Comparison of ENCODE assay signal across 20 cellular contexts in genomic region chr15:101398247-101398646, GRCh38.
"Had no signal": no experiment of that assay in that cellular context is flagged by ENCODE, and none has a peak within 500 bp of the region (broad histone marks: within the 10 kb centered on the region; RNA-seq: fewer than 3 reads in every experiment).

No MANE protein-coding gene starts in this region.

- H3K4me1 ChIP-seq: heart left ventricle, upper lobe of left lung had no signal

- ATAC-seq: activated CD4-positive, alpha-beta T cell treated with anti-CD3 and anti-CD28 coated beads for 36 hours had no signal

- H3K4me3 ChIP-seq: cardiac muscle cell, heart left ventricle, lung, thoracic aorta, upper lobe of left lung had no signal

- H3K36me3 Mint-ChIP-seq: naive B cell; stimulated activated naive B cell treated with anti-CD40 and anti-IgM and Interleukin-4, amounts not matched to agents 10 μg/mL and 1 μg/mL and 100 μg/mL, for 72 hours had no signal

- H3K36me3 ChIP-seq: cardiac muscle cell, thoracic aorta, upper lobe of left lung had no signal

- H3K4me1 Mint-ChIP-seq: activated CD4-positive, alpha-beta T cell treated with anti-CD3 and anti-CD28 coated beads for 36 hours; neural crest cell had no signal

- H3K4me3 Mint-ChIP-seq: activated CD4-positive, alpha-beta T cell treated with anti-CD3 and anti-CD28 coated beads for 36 hours; neural crest cell had no signal

- DNase-seq: activated B cell treated with CpG ODN at 0.5 μM for 24 hours; activated CD4-positive, alpha-beta T cell treated with anti-CD3 and anti-CD28 coated beads for 36 hours; activated CD4-positive, alpha-beta T cell treated with anti-CD3 and anti-CD28 coated beads, Interleukin-2, amount 50 U/mL, for 4 hours; activated naive CD4-positive, alpha-beta T cell treated with Interleukin-2 at 50 U/mL for 16 hours; activated T-cell treated with anti-CD3 and anti-CD28 coated beads, Interleukin-2, amount 50 U/mL, for 48 hours; cortex of kidney; heart left ventricle; kidney; naive B cell; occipital lobe; stimulated activated CD4-positive, alpha-beta T cell treated with anti-CD3 and anti-CD28 coated beads, Interleukin-2, amount 100 ng/mL, for 48 hours; stimulated activated CD8-positive, alpha-beta memory T cell treated with anti-CD3 and anti-CD28 coated beads, Interleukin-4, amount 100 ng/mL, for 48 hours; stimulated activated naive B cell treated with anti-CD40 and anti-IgM and Interleukin-4, amounts not matched to agents 10 μg/mL and 1 μg/mL and 100 μg/mL, for 72 hours; T-helper 9 cell had no signal

- H3K27ac Mint-ChIP-seq: activated B cell treated with CpG ODN at 0.5 μM for 24 hours; activated CD4-positive, alpha-beta T cell treated with anti-CD3 and anti-CD28 coated beads for 36 hours; progenitor cell of endocrine pancreas; stimulated activated naive B cell treated with anti-CD40 and anti-IgM and Interleukin-4, amounts not matched to agents 10 μg/mL and 1 μg/mL and 100 μg/mL, for 72 hours had no signal

- H3K9me3 Mint-ChIP-seq: activated B cell treated with CpG ODN at 0.5 μM for 24 hours; naive B cell; neural crest cell; stimulated activated naive B cell treated with anti-CD40 and anti-IgM and Interleukin-4, amounts not matched to agents 10 μg/mL and 1 μg/mL and 100 μg/mL, for 72 hours had no signal

- H3K27ac ChIP-seq: cardiac muscle cell, heart left ventricle, thoracic aorta, upper lobe of left lung had no signal

- H3K9me3 ChIP-seq: heart left ventricle, thoracic aorta, upper lobe of left lung had no signal

- H3K27me3 ChIP-seq: cardiac muscle cell, upper lobe of left lung had no signal
